In genomic region chr11:66996609-66997273, GRCh38 we compare ENCODE assay signal across 2 cellular contexts.
TF ChIP-seq lines count a peak whose summit lies in the region.

No MANE protein-coding gene starts in this region.

TF ChIP-seq in IMR-90, 13 proteins besides CTCF, POLR2A, EP300 and RAD21:
- TF ChIP-seq CHD1 (IDR thresholded peaks at IDR 0.05; ENCODE audit: low read depth, low read length) (no peak), MXI1 (IDR thresholded peaks at IDR 0.05; ENCODE audit: borderline replicate concordance, low read depth, low read length) (no peak), BHLHE40 (IDR thresholded peaks at IDR 0.05; ENCODE audit: low read depth, low read length) (peak; percentile 61), CEBPB (IDR thresholded peaks at IDR 0.05; ENCODE audit: low read depth, low read length) (peak; percentile 70), RCOR1 (IDR thresholded peaks at IDR 0.05; ENCODE audit: insufficient replicate concordance, low read length) (peak; percentile 93), USF2 (IDR thresholded peaks at IDR 0.05; ENCODE audit: low read depth, low read length) (peak; percentile 54; the same call in 1 of the 2 replicates), NFE2L2 (IDR thresholded peaks at IDR 0.05; ENCODE audit: low read depth, low read length) (no peak), ELK1 (IDR thresholded peaks at IDR 0.05; ENCODE audit: borderline replicate concordance, low read depth, low read length) (no peak), SMC3 (IDR thresholded peaks at IDR 0.05; ENCODE audit: low read depth, low read length) (no peak), RFX5 (IDR thresholded peaks at IDR 0.05; ENCODE audit: low read depth, low read length) (peak; percentile 58; the same call in 1 of the 2 replicates), FOS (IDR thresholded peaks at IDR 0.05; ENCODE audit: low read depth, low read length) (peak; percentile 35; the same call in 1 of the 2 replicates), MAFK (IDR thresholded peaks at IDR 0.05; ENCODE audit: low read depth, low read length) (no peak), MAZ (IDR thresholded peaks at IDR 0.05; ENCODE audit: borderline replicate concordance, low read depth, low read length) (0 out of 2 replicates have a peak, but pooled peaks have one; percentile 50)
TF ChIP-seq in IMR-90: peak in this region for 7.

TF ChIP-seq in GM12891, 5 proteins besides CTCF, POLR2A, EP300 and RAD21:
- TF ChIP-seq SPI1 (IDR thresholded peaks at IDR 0.05; ENCODE audit: low read depth, low read length) = no peak
- TF ChIP-seq TAF1 (IDR thresholded peaks at IDR 0.05; ENCODE audit: low read depth, low read length) = no peak
- no peak for TF ChIP-seq POU2F2 (IDR thresholded peaks at IDR 0.05; ENCODE audit: low read depth, low read length)
- TF ChIP-seq POLR2AphosphoS5 (IDR thresholded peaks at IDR 0.05; ENCODE audit: low read depth, low read length) = no peak
- no peak for TF ChIP-seq PAX5 (IDR thresholded peaks at IDR 0.05; ENCODE audit: insufficient read depth, low read length, severe bottlenecking)
